23 cellular contexts compared by ENCODE assay signal in the genomic region with DNA sequence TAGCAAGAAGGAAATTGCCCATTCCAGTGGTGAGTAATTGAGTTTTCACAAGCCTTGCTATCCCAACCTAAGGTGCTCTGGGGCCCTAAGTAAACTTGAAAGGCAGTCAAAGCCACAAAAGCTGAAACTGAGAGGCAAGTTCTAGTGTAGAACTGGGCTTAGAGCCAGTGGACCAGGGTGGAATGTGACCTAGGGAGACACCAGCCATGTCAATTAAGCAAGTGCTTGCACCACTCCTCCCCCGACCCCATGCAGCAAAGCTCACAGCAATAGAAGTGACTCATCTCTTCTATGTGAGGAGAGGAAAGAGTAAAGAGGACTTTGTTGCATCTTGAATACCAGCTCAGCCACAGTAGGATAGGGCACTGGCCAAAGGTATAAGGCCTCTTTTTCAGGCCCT.
DNase-seq lines count a peak whose midpoint lies in the region; ATAC-seq and TF ChIP-seq lines count a peak whose summit lies in the region.
"Had no signal": no experiment of that assay in that cellular context is flagged by ENCODE, and none has a peak within 500 bp of the region (broad histone marks: within the 10 kb centered on the region; RNA-seq: fewer than 3 reads in every experiment).

No MANE protein-coding gene starts in this region.

- H4K20me1 ChIP-seq in Karpas-422 (ENCODE audit: insufficient read depth, low read depth, low read length): no peaks in the 10 kb centered on the region

- H3K4me3 ChIP-seq in astrocyte of the cerebellum (ENCODE audit: low read depth, low read length) (no peak overlapping the region), left lung (no peak overlapping the region), Karpas-422 (ENCODE audit: low read length) (no peak overlapping the region)

- no peak overlapping the region for H3K9ac ChIP-seq in Karpas-422 (ENCODE audit: low read length)
- H3K9ac ChIP-seq: parathyroid adenoma had no signal

- H2AFZ ChIP-seq in Karpas-422 (ENCODE audit: low read length): no peak overlapping the region
- H2AFZ ChIP-seq: parathyroid adenoma had no signal

- in situ Hi-C loops in astrocyte of the cerebellum (cut with HindIII; ENCODE audit: low sequenced_read_pairs): no loop called here

- intact Hi-C loops in left lung (cut with DNase I): no loop called here

- ATAC-seq in left lung: peak; percentile 81
- ATAC-seq in activated CD4-positive, CD25-positive, alpha-beta regulatory T cell treated with anti-CD3 and anti-CD28 coated beads, Interleukin-2, amount 50 U/mL, for 24 hours: no peak
- ATAC-seq in HG03378 (IDR thresholded peaks at IDR 0.05; ENCODE audit: unreplicated experiment): no peak
- ATAC-seq: foreskin keratinocyte, natural killer cell, sciatic nerve had no signal

- H3K79me2 ChIP-seq in Karpas-422 (ENCODE audit: low read length): no peaks in the 10 kb centered on the region
- H3K79me2 ChIP-seq: parathyroid adenoma had no signal

- H3K9me2 ChIP-seq in Karpas-422 (replicated peaks; ENCODE audit: insufficient read depth, low read length): no peaks in the 10 kb centered on the region

- TF ChIP-seq CTCF in astrocyte of the cerebellum (IDR thresholded peaks at IDR 0.05; ENCODE audit: low read depth, low read length, missing control alignments) (no peak), left lung (IDR thresholded peaks at IDR 0.05) (no peak)

- H3K27me3 ChIP-seq in left lung (no peaks in the 10 kb centered on the region), Karpas-422 (ENCODE audit: low read length) (no peaks in the 10 kb centered on the region)
- H3K27me3 ChIP-seq: foreskin keratinocyte had no signal

- no peaks in the 10 kb centered on the region for H3K36me3 ChIP-seq in left lung
- H3K36me3 ChIP-seq in Karpas-422 (ENCODE audit: insufficient read depth, low read length): no peaks in the 10 kb centered on the region
- H3K36me3 ChIP-seq: WERI-Rb-1 had no signal

- DNase-seq in DMS53 treated with DMSO at 0.1 percent for 48 hours (lab: John Stamatoyannopoulos, UW; ENCODE audit: unreplicated experiment) (peak; percentile 8), M059J (ENCODE audit: low read depth) (peak; percentile 77), astrocyte of the cerebellum (ENCODE audit: low read depth) (peak; percentile 6), left lung (peak in 1 of 2 donors; percentile 34), Karpas-422 (no peak), iPS-NIHi11 (ENCODE audit: low spot score) (no peak)
- DNase-seq: activated CD4-positive, alpha-beta memory T cell treated with anti-CD3 and anti-CD28 coated beads for 36 hours; activated gamma-delta T cell treated with Interleukin-2 at 50 U/mL for 16 hours; hypothalamus; kidney; natural killer cell; NCI-H1417; NCI-H2107; NCI-H510A; SHP77 treated with DMSO at 0.1 percent for 48 hours; WERI-Rb-1 had no signal

- H3K9me3 ChIP-seq in left lung: peaks cover 0 to 13% of the 10 kb centered on the region in 2 donors
- H3K9me3 ChIP-seq in Karpas-422 (ENCODE audit: low read length): peaks cover 40% of the 10 kb centered on the region

- H3K4me1 ChIP-seq in left lung (no peaks in the 10 kb centered on the region), Karpas-422 (ENCODE audit: low read length) (no peaks in the 10 kb centered on the region)
- H3K4me1 ChIP-seq: foreskin keratinocyte, parathyroid adenoma had no signal

- H3K27ac ChIP-seq in left lung (no peak overlapping the region), Karpas-422 (ENCODE audit: low read length) (no peak overlapping the region)
- H3K27ac ChIP-seq: C4-2B, foreskin keratinocyte, HL-60, parathyroid adenoma, WERI-Rb-1 had no signal

- no peak overlapping the region for H3K4me2 ChIP-seq in Karpas-422 (ENCODE audit: low read depth, low read length, poor library complexity, severe bottlenecking)

Comparison
In these comparisons a context has a peak if more than half of its experiments do, and no peak if none do; other contexts are left out.
1. DNase-seq: peak in DMS53 treated with DMSO at 0.1 percent for 48 hours (single experiment), M059J (single experiment) and astrocyte of the cerebellum (single experiment); none in Karpas-422 (single experiment) and iPS-NIHi11 (single experiment).